12 cellular contexts compared by ENCODE assay signal in genomic region chr7:18978108-18978495, GRCh38.
DNase-seq lines count a peak whose midpoint lies in the region; ATAC-seq and TF ChIP-seq lines count a peak whose summit lies in the region.
"Had no signal": no experiment of that assay in that cellular context is flagged by ENCODE, and none has a peak within 500 bp of the region (broad histone marks: within the 10 kb centered on the region; RNA-seq: fewer than 3 reads in every experiment).

No MANE protein-coding gene starts in this region.

- H3K27ac Mint-ChIP-seq in CD8-positive, alpha-beta T cell, result no peak overlapping the region
- H3K27ac Mint-ChIP-seq: activated T-helper 2 cell treated with anti-CD3 and anti-CD28 coated beads, Interferon-gamma antibody, Interleukin-2, Interleukin-4, amounts not matched to agents 10 μg/mL and 5 μg/mL and 100 μg/mL, durations not matched to agents 14 hours and 24 hours and 36 hours; IgD-negative memory B cell had no signal

- DNase-seq in AG08395 (ENCODE audit: low spot score), result peak; percentile 87
- peak; percentile 95 for DNase-seq in NCI-H226
- peak; percentile 88 for DNase-seq in choroid plexus epithelial cell (ENCODE audit: low read depth)
- no peak for DNase-seq in stimulated activated CD4-positive, alpha-beta T cell treated with anti-CD3 and anti-CD28 coated beads, Interleukin-2, amount 100 ng/mL, for 48 hours
- no peak for DNase-seq in CD8-positive, alpha-beta T cell
- DNase-seq: COR-L47, glutamatergic neuron had no signal

- no peaks in the 10 kb centered on the region for H3K36me3 ChIP-seq in mesodermal cell (ENCODE audit: control insufficient read depth, insufficient read depth, low read length)
- H3K36me3 ChIP-seq in CD8-positive, alpha-beta T cell (ENCODE audit: insufficient read depth, low read length), result no peaks in the 10 kb centered on the region

- intact Hi-C loops in CD8-positive, alpha-beta T cell (cut with DNase I, micrococcal nuclease), result no loop called here

- ATAC-seq in HG02970 (IDR thresholded peaks at IDR 0.05; ENCODE audit: low FRiP score, unreplicated experiment) (no peak), HG03565 (IDR thresholded peaks at IDR 0.05; ENCODE audit: unreplicated experiment) (no peak)
- no peak for ATAC-seq in CD8-positive, alpha-beta T cell

- 20 to 60% methylated on average over 1 of the region's 2 CpGs for WGBS in mesodermal cell (ENCODE audit: insufficient coverage in 2 of 2), 2 experiments

- no peak for TF ChIP-seq CTCF in choroid plexus epithelial cell (conservative IDR thresholded peaks at IDR 0.05; ENCODE audit: low read depth, low read length)
- TF ChIP-seq CTCF in CD8-positive, alpha-beta T cell (IDR thresholded peaks at IDR 0.05), result no peak

- H3K9me3 Mint-ChIP-seq in CD8-positive, alpha-beta T cell, result peaks cover 18% of the 10 kb centered on the region

- no peaks in the 10 kb centered on the region for H3K36me3 Mint-ChIP-seq in CD8-positive, alpha-beta T cell

- CTCF ChIA-PET in CD8-positive, alpha-beta T cell (lab: Charles Lee), result no interaction called here

- H3K4me3 Mint-ChIP-seq in CD8-positive, alpha-beta T cell, result no peak overlapping the region
- H3K4me3 Mint-ChIP-seq: IgD-negative memory B cell had no signal

- POLR2A ChIA-PET in CD8-positive, alpha-beta T cell (lab: Charles Lee), result no interaction called here

- no peaks in the 10 kb centered on the region for H3K27me3 ChIP-seq in CD8-positive, alpha-beta T cell (ENCODE audit: insufficient read depth, low read length)

- H3K4me1 Mint-ChIP-seq in CD8-positive, alpha-beta T cell (ENCODE audit: low read depth), result no peaks in the 10 kb centered on the region

- H3K9me3 ChIP-seq in mesodermal cell (ENCODE audit: control insufficient read depth, low read length), result no peaks in the 10 kb centered on the region
- H3K9me3 ChIP-seq in CD8-positive, alpha-beta T cell (ENCODE audit: low read length), result no peaks in the 10 kb centered on the region

- peaks cover 21% of the 10 kb centered on the region for H3K4me1 ChIP-seq in mesodermal cell (ENCODE audit: control insufficient read depth, insufficient read depth, low read length, poor library complexity, severe bottlenecking)
- no peaks in the 10 kb centered on the region for H3K4me1 ChIP-seq in CD8-positive, alpha-beta T cell (ENCODE audit: insufficient read depth, low read length)

- no peaks in the 10 kb centered on the region for H3K27me3 Mint-ChIP-seq in CD8-positive, alpha-beta T cell (ENCODE audit: low read depth)
- H3K27me3 Mint-ChIP-seq: IgD-negative memory B cell had no signal

- peak overlapping the region; percentile 25 for H3K27ac ChIP-seq in mesodermal cell (ENCODE audit: low read depth, low read length, severe bottlenecking)
- no peak overlapping the region for H3K27ac ChIP-seq in CD8-positive, alpha-beta T cell (ENCODE audit: low read depth, low read length)

- H3K4me3 ChIP-seq in choroid plexus epithelial cell (ENCODE audit: low read depth, low read length), result no peak overlapping the region
- H3K4me3 ChIP-seq in mesodermal cell (ENCODE audit: extremely low read depth, insufficient read depth, low read length, poor library complexity, severe bottlenecking), result no peak overlapping the region
- no peak overlapping the region for H3K4me3 ChIP-seq in CD8-positive, alpha-beta T cell (ENCODE audit: low read depth, low read length)

Comparison
In these comparisons a context has a peak if more than half of its experiments do, and no peak if none do; other contexts are left out.
1. DNase-seq: peak in AG08395 (single experiment), NCI-H226 (single experiment) and choroid plexus epithelial cell (single experiment); none in stimulated activated CD4-positive, alpha-beta T cell treated with anti-CD3 and anti-CD28 coated beads, Interleukin-2, amount 100 ng/mL, for 48 hours (0 of 2) and CD8-positive, alpha-beta T cell (0 of 7).